ENCODE assay signal across 8 cellular contexts in the genomic region with DNA sequence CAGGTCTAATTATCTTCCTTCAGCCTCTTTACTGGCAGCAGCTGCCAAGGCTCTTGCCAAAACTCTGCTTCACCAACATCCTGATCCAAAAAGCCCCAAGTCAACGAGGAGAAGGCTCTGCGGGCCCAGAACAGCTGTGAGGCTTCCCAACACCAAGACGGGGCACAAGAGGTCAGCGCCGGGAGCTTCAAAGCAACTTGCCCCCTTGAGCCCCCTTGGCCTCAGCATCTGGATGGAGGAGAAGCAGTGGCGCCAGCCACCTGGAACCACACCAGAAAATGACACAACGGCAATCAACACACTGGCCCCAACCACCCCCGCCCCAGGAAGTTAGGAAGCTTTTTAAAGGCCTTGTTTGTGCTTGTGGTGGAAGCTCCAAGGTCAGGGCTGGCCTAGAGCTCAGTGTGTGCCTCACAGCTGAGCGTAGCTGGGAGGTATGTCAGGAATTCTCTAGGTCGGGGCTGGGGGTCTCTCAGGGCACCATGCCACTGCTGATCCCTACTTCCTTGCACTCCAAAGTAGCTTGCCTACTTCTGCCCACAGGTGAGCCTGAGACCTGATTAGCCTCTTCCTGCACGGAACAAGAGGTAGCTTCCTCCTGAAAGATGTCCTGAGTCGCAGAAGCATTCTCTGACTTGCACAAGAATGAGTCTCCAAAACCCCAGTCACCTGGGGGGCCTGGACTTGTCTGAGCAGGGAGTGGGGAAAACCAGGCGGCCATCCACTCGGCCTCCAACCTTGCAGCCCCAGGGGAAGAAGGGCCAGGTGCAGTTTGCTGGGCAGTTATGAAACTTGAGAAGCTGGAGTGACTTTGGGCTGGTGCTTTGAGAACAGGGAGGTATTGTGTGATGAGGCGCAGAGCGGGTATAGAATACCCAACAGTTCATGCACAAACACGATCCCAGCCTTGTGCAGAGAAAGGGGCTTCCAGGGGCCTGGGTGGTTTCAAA.
DNase-seq lines count a peak whose midpoint lies in the region; ATAC-seq and TF ChIP-seq lines count a peak whose summit lies in the region.

No MANE protein-coding gene starts in this region.

- H3K4me3 Mint-ChIP-seq in nephron progenitor cell: no peak overlapping the region

- no peaks in the 10 kb centered on the region for H3K27me3 Mint-ChIP-seq in nephron progenitor cell (ENCODE audit: low read depth, poor library complexity)

- H3K27ac ChIP-seq in C4-2B: peak overlapping the region; percentile 23
- peak overlapping the region; percentile 41 for H3K27ac ChIP-seq in epithelial cell of prostate

- H3K4me1 Mint-ChIP-seq in nephron progenitor cell: peaks cover 73% of the 10 kb centered on the region

- no peak for TF ChIP-seq CTCF in C4-2B (conservative IDR thresholded peaks at IDR 0.05)
- no peak for TF ChIP-seq CTCF in nephron progenitor cell (IDR thresholded peaks at IDR 0.05)

- H3K27ac Mint-ChIP-seq in nephron progenitor cell: peak overlapping the region; percentile 83

- no peak for ATAC-seq in stimulated activated naive CD8-positive, alpha-beta T cell treated with anti-CD3 and anti-CD28 coated beads, Interleukin-15, Interleukin-2, amounts not matched to agents 100 U/mL and 50 U/mL, for 24 hours
- ATAC-seq in GM18511 (IDR thresholded peaks at IDR 0.05; ENCODE audit: unreplicated experiment) (no peak), HG02798 (IDR thresholded peaks at IDR 0.05; ENCODE audit: poor library complexity, unreplicated experiment) (no peak), HG03280 (IDR thresholded peaks at IDR 0.05; ENCODE audit: unreplicated experiment) (no peak)

- no peaks in the 10 kb centered on the region for H3K36me3 Mint-ChIP-seq in nephron progenitor cell (ENCODE audit: low read depth)

- H3K9me3 Mint-ChIP-seq in nephron progenitor cell: no peaks in the 10 kb centered on the region

- DNase-seq in NCI-H2107 (lab: John Stamatoyannopoulos, UW) (peak; percentile 61), epithelial cell of prostate (ENCODE audit: low read depth, low spot score) (no peak), nephron progenitor cell (peak; percentile 18)
- no peak for DNase-seq in stimulated activated naive CD8-positive, alpha-beta T cell treated with anti-CD3 and anti-CD28 coated beads, Interleukin-15, Interleukin-2, amounts not matched to agents 100 U/mL and 50 U/mL, for 24 hours

Comparison
In these comparisons a context has a peak if more than half of its experiments do, and no peak if none do; other contexts are left out.
1. DNase-seq: peak in NCI-H2107 (single experiment) and nephron progenitor cell (single experiment); none in epithelial cell of prostate (single experiment) and stimulated activated naive CD8-positive, alpha-beta T cell treated with anti-CD3 and anti-CD28 coated beads, Interleukin-15, Interleukin-2, amounts not matched to agents 100 U/mL and 50 U/mL, for 24 hours (single experiment).